ENCODE assay signal across 1 cellular context in the genomic region with DNA sequence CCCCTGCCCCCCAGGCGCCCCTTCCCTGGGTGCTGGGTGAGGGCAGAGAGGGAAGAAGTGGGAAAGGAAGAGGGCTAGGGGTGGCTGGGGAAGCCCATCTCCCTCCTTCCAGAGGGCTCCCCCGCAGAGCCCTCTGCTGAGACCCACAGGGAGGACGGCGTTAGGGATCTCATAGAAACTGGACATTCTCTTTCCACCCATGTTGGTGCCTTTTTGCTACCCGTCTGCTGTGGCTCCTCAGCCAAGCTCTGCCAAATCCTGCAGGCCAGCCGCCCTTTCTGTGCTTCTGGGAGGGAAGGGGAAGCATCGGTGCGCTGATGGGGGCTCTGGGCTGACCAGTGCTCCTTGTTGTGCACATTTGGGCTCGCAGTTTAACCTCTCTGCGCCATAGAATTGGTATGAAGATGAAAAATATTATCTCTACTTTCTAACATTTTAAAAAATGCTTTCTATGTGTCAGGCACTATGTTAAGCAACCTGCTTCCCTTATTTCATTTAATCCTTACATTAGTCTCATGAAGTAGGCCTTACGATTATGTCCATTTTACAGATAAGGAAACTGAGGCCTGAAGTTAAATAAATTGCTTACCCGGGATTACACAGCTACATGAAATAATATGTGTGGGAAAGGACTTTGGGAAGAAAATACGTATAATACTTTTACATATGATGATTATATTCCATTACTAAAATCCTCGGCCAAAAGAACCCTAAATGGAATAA.
TF ChIP-seq lines count a peak whose summit lies in the region.

No MANE protein-coding gene starts in this region.

TF ChIP-seq in H1, 55 proteins besides CTCF, POLR2A, EP300 and RAD21 (continued from another document):
- TF ChIP-seq TAF1 (IDR thresholded peaks at IDR 0.05; ENCODE audit: low read depth, low read length) (no peak), MAFK (IDR thresholded peaks at IDR 0.05; ENCODE audit: low read depth, low read length) (no peak)
